ENCODE assay signal across 8 cellular contexts in the genomic region with DNA sequence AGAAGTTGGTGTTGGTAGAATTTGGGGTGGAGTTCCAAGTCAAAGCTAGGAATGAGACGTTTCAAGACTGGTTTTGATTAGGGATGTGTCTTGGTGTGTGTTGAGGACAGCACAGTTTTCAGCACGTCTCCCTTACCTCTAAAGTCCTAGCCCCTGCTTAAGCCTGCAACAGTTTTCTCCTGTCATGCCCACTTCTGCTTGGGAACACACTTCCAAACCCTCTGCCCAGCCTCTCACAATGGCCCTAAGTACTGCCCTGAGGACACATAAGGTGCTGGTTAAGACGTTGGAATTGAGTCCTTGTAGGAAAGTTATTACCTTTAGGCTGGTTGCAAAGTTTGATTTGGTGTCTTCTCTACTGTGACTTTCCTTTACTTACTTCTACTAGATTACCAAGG. TPM values are rescaled to one million over a fixed set of nuclear protein-coding genes. Genes with fewer than 3 reads are reported as not detected.
A peak's percentile ranks its signal among the peaks of the same experiment; 100 is the strongest.
DNase-seq lines count a peak whose midpoint lies in the region; ATAC-seq and TF ChIP-seq lines count a peak whose summit lies in the region.

No MANE protein-coding gene starts in this region.

- no peak overlapping the region for H3K27ac ChIP-seq in breast epithelium
- H3K27ac ChIP-seq in iPS DF 6.9 (ENCODE audit: low read length), result no peak overlapping the region
- H3K27ac ChIP-seq in tibial artery, result peak overlapping the region; percentile 19 to 42

- peaks cover 45% of the 10 kb centered on the region for H3K4me1 Mint-ChIP-seq in MCF 10A (ENCODE audit: insufficient read depth, unreplicated experiment)
- H3K4me1 Mint-ChIP-seq in activated T-cell treated with anti-CD3 and anti-CD28 coated beads, Interleukin-2, amount 50 U/mL, for 72 hours (ENCODE audit: low read depth), result peaks cover 63% of the 10 kb centered on the region

- H3K9me3 ChIP-seq in breast epithelium (no peaks in the 10 kb centered on the region), iPS DF 6.9 (ENCODE audit: control insufficient read depth, insufficient read depth, low read length) (no peaks in the 10 kb centered on the region), tibial artery (no peaks in the 10 kb centered on the region)

- WGBS in iPS DF 6.9 (ENCODE audit: insufficient coverage, insufficient read length), result no CpG with 5 or more reads among the region's 3 CpGs

- DNase-seq in MCF 10A (ENCODE audit: unreplicated experiment) (no peak), breast epithelium (ENCODE audit: low spot score in 2 of 2) (no peak), iPS DF 6.9 (ENCODE audit: low read depth, low spot score) (no peak), tibial artery (no peak), NCI-H446 (lab: John Stamatoyannopoulos, UW) (no peak)
- DNase-seq in activated T-cell treated with anti-CD3 and anti-CD28 coated beads, Interleukin-2, amount 50 U/mL, for 72 hours, result no peak

- H3K4me3 Mint-ChIP-seq in MCF 10A (ENCODE audit: unreplicated experiment), result peak overlapping the region; percentile 86
- H3K4me3 Mint-ChIP-seq in activated T-cell treated with anti-CD3 and anti-CD28 coated beads, Interleukin-2, amount 50 U/mL, for 72 hours, result peak overlapping the region; percentile 86 to 89

- POLR2A ChIA-PET in MCF 10A (lab: Yijun Ruan, JAX), result interaction anchor here (0.7 to 4.6 kb wide), 18 partner anchors 10 to 393 kb away, joined by 3 to 54 read pairs (median 6); partner anchors contain the start of genes MED21, STK38L and TM7SF3

- TSS peak; percentile 27 for BruUV-seq in MCF 10A (replicated peaks; lab: Mats Ljungman, UMichigan)

- H3K27ac Mint-ChIP-seq in MCF 10A (ENCODE audit: low read depth, unreplicated experiment), result peak overlapping the region; percentile 98
- peak overlapping the region; percentile 85 for H3K27ac Mint-ChIP-seq in activated T-cell treated with anti-CD3 and anti-CD28 coated beads, Interleukin-2, amount 50 U/mL, for 72 hours

- TF ChIP-seq POLR2A in breast epithelium (IDR thresholded peaks at IDR 0.05), result no peak

- peak overlapping the region in 1 of 3 donors; percentile 76 for H3K4me3 ChIP-seq in breast epithelium
- peak overlapping the region; percentile 82; the same call in 1 of the 2 replicates for H3K4me3 ChIP-seq in iPS DF 6.9 (ENCODE audit: low read length)
- peak overlapping the region; percentile 66 to 77 for H3K4me3 ChIP-seq in tibial artery

- no peaks in the 10 kb centered on the region for H3K27me3 Mint-ChIP-seq in MCF 10A (ENCODE audit: insufficient read depth, unreplicated experiment)
- H3K27me3 Mint-ChIP-seq in activated T-cell treated with anti-CD3 and anti-CD28 coated beads, Interleukin-2, amount 50 U/mL, for 72 hours (ENCODE audit: low read depth), result peaks cover 26% of the 10 kb centered on the region

- no peaks in the 10 kb centered on the region for H3K36me3 ChIP-seq in breast epithelium
- no peaks in the 10 kb centered on the region for H3K36me3 ChIP-seq in iPS DF 6.9 (ENCODE audit: control insufficient read depth, insufficient read depth, low read length)
- H3K36me3 ChIP-seq in tibial artery, result peaks cover 0 to 10% (median 6%) of the 10 kb centered on the region in 3 donors

- no peaks in the 10 kb centered on the region for H3K27me3 ChIP-seq in breast epithelium
- peaks cover 7% of the 10 kb centered on the region; the same call in 1 of the 2 replicates for H3K27me3 ChIP-seq in iPS DF 6.9 (ENCODE audit: control insufficient read depth, insufficient read depth, low read length)
- H3K27me3 ChIP-seq in tibial artery, result no peaks in the 10 kb centered on the region

- no peak for ATAC-seq in activated T-cell treated with anti-CD3 and anti-CD28 coated beads, Interleukin-2, amount 50 U/mL, for 72 hours (replicated peaks in 1 of 2)
- ATAC-seq in HG02981 (IDR thresholded peaks at IDR 0.05; ENCODE audit: unreplicated experiment), result no peak
- ATAC-seq in GM19467 (IDR thresholded peaks at IDR 0.05; ENCODE audit: unreplicated experiment), result no peak

- H3K36me3 Mint-ChIP-seq in MCF 10A (ENCODE audit: insufficient read depth, unreplicated experiment), result no peaks in the 10 kb centered on the region
- H3K36me3 Mint-ChIP-seq in activated T-cell treated with anti-CD3 and anti-CD28 coated beads, Interleukin-2, amount 50 U/mL, for 72 hours (ENCODE audit: insufficient read depth in 2 of 2), result peaks cover 5 to 6% of the 10 kb centered on the region in 2 donors

- TF ChIP-seq CTCF in MCF 10A (IDR thresholded peaks at IDR 0.05; ENCODE audit: unreplicated experiment) (no peak), breast epithelium (IDR thresholded peaks at IDR 0.05) (no peak), tibial artery (IDR thresholded peaks at IDR 0.05) (no peak)

- intact Hi-C loops in MCF 10A (cut with micrococcal nuclease), result no loop called here
- intact Hi-C loops in breast epithelium (cut with DNase I; ENCODE audit: low total_unique reads), result no loop called here
- intact Hi-C loops in tibial artery (cut with DNase I; ENCODE audit: low total_unique reads), result no loop called here

- CTCF ChIA-PET in MCF 10A (lab: Yijun Ruan, JAX), result interaction anchor here (0.6 to 1.2 kb wide), 8 partner anchors 9 to 296 kb away, joined by 3 to 7 read pairs (median 3); no protein-coding TSS in a partner anchor

- H3K9me3 Mint-ChIP-seq in MCF 10A (ENCODE audit: unreplicated experiment), result no peaks in the 10 kb centered on the region
- H3K9me3 Mint-ChIP-seq in activated T-cell treated with anti-CD3 and anti-CD28 coated beads, Interleukin-2, amount 50 U/mL, for 72 hours, result no peaks in the 10 kb centered on the region

- no peaks in the 10 kb centered on the region for H3K4me1 ChIP-seq in breast epithelium
- 0 out of 2 replicates have a peak, but pooled peaks cover 2% of the 10 kb centered on the region for H3K4me1 ChIP-seq in iPS DF 6.9 (ENCODE audit: control insufficient read depth, insufficient read depth, low read length)
- H3K4me1 ChIP-seq in tibial artery, result peaks cover 0 to 40% (median 18%) of the 10 kb centered on the region in 4 donors

RNA-seq across cellular contexts. Expression of gene BMAL2, which starts 0.7 kb away (rescaled TPM):
- 18.0 and 20.0 TPM in 2 replicates for total RNA-seq in MCF 10A (2022)
- 1 to 10 TPM; 1.3 to 2.4 (median 1.3) TPM for total RNA-seq in breast epithelium
- total RNA-seq in activated T-cell treated with anti-CD3 and anti-CD28 coated beads, Interleukin-2, amount 50 U/mL, for 72 hours, result 10 to 100 TPM; 16.1 to 17.0 TPM

Comparison
In these comparisons a context has a peak if more than half of its experiments do, and no peak if none do; other contexts are left out.
1. H3K27ac ChIP-seq: peak in tibial artery (2 of 2); none in breast epithelium (0 of 2) and iPS DF 6.9 (single experiment).